ENCODE assay signal across 19 cellular contexts in genomic region chr1:29719253-29719652, GRCh38.
DNase-seq lines count a peak whose midpoint lies in the region; ATAC-seq and TF ChIP-seq lines count a peak whose summit lies in the region.
"Had no signal": no experiment of that assay in that cellular context is flagged by ENCODE, and none has a peak within 500 bp of the region (broad histone marks: within the 10 kb centered on the region; RNA-seq: fewer than 3 reads in every experiment).

No MANE protein-coding gene starts in this region.

- TF ChIP-seq CTCF in MCF 10A (IDR thresholded peaks at IDR 0.05; ENCODE audit: unreplicated experiment): no peak

- H3K27ac Mint-ChIP-seq in activated naive CD4-positive, alpha-beta T cell treated with anti-CD3 and anti-CD28 coated beads, Interleukin-2, amount 50 U/mL, for 72 hours: peak overlapping the region; percentile 52 to 62
- no peak overlapping the region for H3K27ac Mint-ChIP-seq in MCF 10A (ENCODE audit: low read depth, unreplicated experiment)
- no peak overlapping the region for H3K27ac Mint-ChIP-seq in stimulated activated effector memory CD8-positive, alpha-beta T cell treated with anti-CD3 and anti-CD28 coated beads, Interleukin-12 subunit alpha, Interleukin-12 subunit beta, amount 100 ng/mL, for 72 hours
- H3K27ac Mint-ChIP-seq: progenitor cell of endocrine pancreas had no signal

- CTCF ChIA-PET in MCF 10A (lab: Yijun Ruan, JAX): interaction anchor here (0.5 to 0.7 kb wide), 2 partner anchors 30 to 190 kb away, joined by 3 to 5 read pairs; no protein-coding TSS in a partner anchor

- peaks cover 26 to 57% of the 10 kb centered on the region in 2 donors for H3K36me3 Mint-ChIP-seq in activated naive CD4-positive, alpha-beta T cell treated with anti-CD3 and anti-CD28 coated beads, Interleukin-2, amount 50 U/mL, for 72 hours
- H3K36me3 Mint-ChIP-seq in MCF 10A (ENCODE audit: insufficient read depth, unreplicated experiment): no peaks in the 10 kb centered on the region
- H3K36me3 Mint-ChIP-seq in stimulated activated effector memory CD8-positive, alpha-beta T cell treated with anti-CD3 and anti-CD28 coated beads, Interleukin-12 subunit alpha, Interleukin-12 subunit beta, amount 100 ng/mL, for 72 hours: peaks cover 15% of the 10 kb centered on the region

- no peaks in the 10 kb centered on the region for H3K27me3 Mint-ChIP-seq in MCF 10A (ENCODE audit: insufficient read depth, unreplicated experiment)

- BruUV-seq in MCF 10A (replicated peaks; lab: Mats Ljungman, UMichigan): no TSS peak

- ATAC-seq in activated naive CD4-positive, alpha-beta T cell treated with anti-CD3 and anti-CD28 coated beads, Interleukin-2, amount 50 U/mL, for 72 hours: peak; percentile 72 to 93
- ATAC-seq in stimulated activated effector memory CD8-positive, alpha-beta T cell treated with anti-CD3 and anti-CD28 coated beads, Interleukin-12 subunit alpha, Interleukin-12 subunit beta, amount 100 ng/mL, for 72 hours: peak; percentile 78
- ATAC-seq in HG03460 (IDR thresholded peaks at IDR 0.05; ENCODE audit: unreplicated experiment): no peak
- no peak for ATAC-seq in GM19324 (IDR thresholded peaks at IDR 0.05; ENCODE audit: low FRiP score, unreplicated experiment)
- ATAC-seq: lower lobe of right lung had no signal

- intact Hi-C loops in MCF 10A (cut with micrococcal nuclease): no loop called here

- H3K9me3 Mint-ChIP-seq in activated naive CD4-positive, alpha-beta T cell treated with anti-CD3 and anti-CD28 coated beads, Interleukin-2, amount 50 U/mL, for 72 hours: peaks cover 22 to 25% of the 10 kb centered on the region in 2 donors
- H3K9me3 Mint-ChIP-seq in MCF 10A (ENCODE audit: unreplicated experiment): peaks cover 19% of the 10 kb centered on the region
- H3K9me3 Mint-ChIP-seq in stimulated activated effector memory CD8-positive, alpha-beta T cell treated with anti-CD3 and anti-CD28 coated beads, Interleukin-12 subunit alpha, Interleukin-12 subunit beta, amount 100 ng/mL, for 72 hours: peaks cover 17% of the 10 kb centered on the region

- peaks cover 10% of the 10 kb centered on the region for H3K4me1 Mint-ChIP-seq in MCF 10A (ENCODE audit: insufficient read depth, unreplicated experiment)
- peaks cover 15% of the 10 kb centered on the region for H3K4me1 Mint-ChIP-seq in stimulated activated effector memory CD8-positive, alpha-beta T cell treated with anti-CD3 and anti-CD28 coated beads, Interleukin-12 subunit alpha, Interleukin-12 subunit beta, amount 100 ng/mL, for 72 hours
- H3K4me1 Mint-ChIP-seq: naive B cell had no signal

- POLR2A ChIA-PET in MCF 10A (lab: Yijun Ruan, JAX): interaction anchor here (0.7 kb wide), 1 partner anchor 11 kb away, joined by 3 read pairs; no protein-coding TSS in a partner anchor

- peak in 1 of 2 donors; percentile 8 for DNase-seq in activated naive CD4-positive, alpha-beta T cell treated with anti-CD3 and anti-CD28 coated beads, Interleukin-2, amount 50 U/mL, for 72 hours (ENCODE audit: low spot score in 2 of 2)
- no peak for DNase-seq in activated naive CD4-positive, alpha-beta T cell treated with anti-CD3 and anti-CD28 coated beads, Interleukin-2, amount 50 U/mL, for 16 hours
- DNase-seq in M059J (ENCODE audit: low read depth) (peak; percentile 82), MCF 10A (ENCODE audit: unreplicated experiment) (peak; percentile 33), DMS153 (lab: John Stamatoyannopoulos, UW) (no peak)
- DNase-seq in stimulated activated effector memory CD8-positive, alpha-beta T cell treated with anti-CD3 and anti-CD28 coated beads, Interleukin-12 subunit alpha, Interleukin-12 subunit beta, amount 100 ng/mL, for 72 hours (ENCODE audit: low spot score in 2 of 2): no peak
- DNase-seq: activated CD8-positive, alpha-beta memory T cell treated with anti-CD3 and anti-CD28 coated beads for 24 hours; activated naive CD4-positive, alpha-beta T cell treated with Interleukin-2 at 50 U/mL for 16 hours; AML-193; caudate nucleus; effector CD8-positive, alpha-beta T cell; Karpas-422; lower lobe of right lung; naive B cell; NCI-H446; SHP77 treated with DMSO at 0.1 percent for 48 hours had no signal

- H3K4me3 Mint-ChIP-seq in MCF 10A (ENCODE audit: unreplicated experiment): no peak overlapping the region
- no peak overlapping the region for H3K4me3 Mint-ChIP-seq in stimulated activated effector memory CD8-positive, alpha-beta T cell treated with anti-CD3 and anti-CD28 coated beads, Interleukin-12 subunit alpha, Interleukin-12 subunit beta, amount 100 ng/mL, for 72 hours
- H3K4me3 Mint-ChIP-seq: naive B cell had no signal

Comparison
In these comparisons a context has a peak if more than half of its experiments do, and no peak if none do; other contexts are left out.
1. ATAC-seq: peak in activated naive CD4-positive, alpha-beta T cell treated with anti-CD3 and anti-CD28 coated beads, Interleukin-2, amount 50 U/mL, for 72 hours (2 of 2) and stimulated activated effector memory CD8-positive, alpha-beta T cell treated with anti-CD3 and anti-CD28 coated beads, Interleukin-12 subunit alpha, Interleukin-12 subunit beta, amount 100 ng/mL, for 72 hours (single experiment); none in HG03460 (single experiment) and GM19324 (single experiment).
2. DNase-seq: peak in M059J (single experiment) and MCF 10A (single experiment); none in activated naive CD4-positive, alpha-beta T cell treated with anti-CD3 and anti-CD28 coated beads, Interleukin-2, amount 50 U/mL, for 16 hours (single experiment), stimulated activated effector memory CD8-positive, alpha-beta T cell treated with anti-CD3 and anti-CD28 coated beads, Interleukin-12 subunit alpha, Interleukin-12 subunit beta, amount 100 ng/mL, for 72 hours (0 of 2) and DMS153 (single experiment).
3. H3K27ac Mint-ChIP-seq: peak in activated naive CD4-positive, alpha-beta T cell treated with anti-CD3 and anti-CD28 coated beads, Interleukin-2, amount 50 U/mL, for 72 hours (2 of 2); none in MCF 10A (single experiment) and stimulated activated effector memory CD8-positive, alpha-beta T cell treated with anti-CD3 and anti-CD28 coated beads, Interleukin-12 subunit alpha, Interleukin-12 subunit beta, amount 100 ng/mL, for 72 hours (single experiment).